Comparison of ENCODE assay signal across 1 cellular context in the genomic region with DNA sequence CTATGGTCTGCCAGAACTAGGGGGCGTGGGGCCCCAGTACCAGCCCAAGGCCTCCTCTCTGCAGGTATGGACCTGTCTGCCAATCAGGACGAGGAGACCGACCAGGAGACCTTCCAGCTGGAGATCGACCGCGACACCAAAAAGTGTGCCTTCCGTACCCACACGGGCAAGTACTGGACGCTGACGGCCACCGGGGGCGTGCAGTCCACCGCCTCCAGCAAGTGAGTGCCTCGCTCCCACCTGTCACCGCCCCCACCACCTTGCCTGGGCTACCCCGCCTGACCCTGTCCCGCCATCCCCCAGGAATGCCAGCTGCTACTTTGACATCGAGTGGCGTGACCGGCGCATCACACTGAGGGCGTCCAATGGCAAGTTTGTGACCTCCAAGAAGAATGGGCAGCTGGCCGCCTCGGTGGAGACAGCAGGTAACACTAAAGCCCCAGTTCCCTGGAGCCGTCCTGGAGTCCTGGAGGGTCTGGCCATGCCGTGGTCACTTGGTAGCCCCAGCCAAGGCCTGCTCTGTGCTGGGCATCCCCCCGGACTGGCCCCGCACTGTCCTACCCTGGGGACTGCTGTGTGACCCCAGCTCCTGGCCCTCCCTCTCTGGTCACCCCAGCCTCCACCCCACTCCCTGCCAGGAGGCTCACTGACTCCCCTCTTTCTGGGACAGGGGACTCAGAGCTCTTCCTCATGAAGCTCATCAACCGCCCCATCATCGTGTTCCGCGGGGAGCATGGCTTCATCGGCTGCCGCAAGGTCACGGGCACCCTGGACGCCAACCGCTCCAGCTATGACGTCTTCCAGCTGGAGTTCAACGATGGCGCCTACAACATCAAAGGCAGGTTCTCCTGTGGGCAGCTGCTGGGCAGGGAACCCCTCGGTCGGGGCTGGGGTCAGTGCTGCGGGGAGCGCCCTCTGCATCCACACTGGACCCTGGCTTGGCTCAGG.
TF ChIP-seq lines count a peak whose summit lies in the region.

No MANE protein-coding gene starts in this region.

TF ChIP-seq in IMR-90, 13 proteins besides CTCF, POLR2A, EP300 and RAD21:
- TF ChIP-seq CHD1 (IDR thresholded peaks at IDR 0.05; ENCODE audit: low read depth, low read length) (no peak), CEBPB (IDR thresholded peaks at IDR 0.05; ENCODE audit: low read depth, low read length) (no peak), MXI1 (IDR thresholded peaks at IDR 0.05; ENCODE audit: borderline replicate concordance, low read depth, low read length) (no peak), ELK1 (IDR thresholded peaks at IDR 0.05; ENCODE audit: borderline replicate concordance, low read depth, low read length) (no peak), MAZ (IDR thresholded peaks at IDR 0.05; ENCODE audit: borderline replicate concordance, low read depth, low read length) (no peak), MAFK (IDR thresholded peaks at IDR 0.05; ENCODE audit: low read depth, low read length) (no peak), FOS (IDR thresholded peaks at IDR 0.05; ENCODE audit: low read depth, low read length) (no peak)
